8 cellular contexts compared by ENCODE assay signal in the genomic region with DNA sequence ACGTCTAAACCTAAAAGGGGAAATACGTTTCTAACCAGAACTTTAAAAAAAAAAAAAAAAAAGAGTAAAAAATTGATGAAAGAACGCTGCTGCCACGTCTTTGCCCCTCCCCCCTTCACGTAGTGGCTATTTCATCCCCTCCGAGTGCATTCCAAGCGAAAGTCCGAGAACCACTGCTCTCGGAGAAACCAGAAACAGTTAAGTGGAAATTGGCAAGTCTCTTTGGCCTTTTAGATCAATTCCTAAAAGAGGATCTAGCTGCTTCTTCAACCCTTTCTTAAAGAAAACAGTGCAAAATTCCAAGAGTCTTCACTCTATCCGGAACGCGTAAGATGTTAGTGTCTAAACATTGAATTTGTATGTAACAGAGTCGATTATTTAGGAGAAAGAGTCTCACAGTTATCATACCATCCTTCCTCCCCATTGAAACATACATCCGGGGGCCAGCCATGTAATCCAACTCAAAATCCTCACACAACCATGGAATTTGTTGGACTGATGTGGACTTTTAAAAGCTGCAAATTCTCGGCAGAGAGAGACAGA. TPM values are rescaled to one million over a fixed set of nuclear protein-coding genes. Genes with fewer than 3 reads are reported as not detected.
DNase-seq lines count a peak whose midpoint lies in the region; ATAC-seq, FAIRE-seq and TF ChIP-seq lines count a peak whose summit lies in the region.

No MANE protein-coding gene starts in this region.

- CTCF ChIA-PET in CD8-positive, alpha-beta memory T cell (lab: Charles Lee): interaction anchor here (0.6 to 8.3 kb wide), 16 partner anchors 11 to 970 kb away, joined by 3 to 105 read pairs (median 4); a partner anchor contains a TSS

- peaks cover 0 to 2% of the 10 kb centered on the region in 2 donors for H3K27me3 Mint-ChIP-seq in CD8-positive, alpha-beta memory T cell
- H3K27me3 Mint-ChIP-seq in brain: peaks cover 11% of the 10 kb centered on the region

- ATAC-seq in GM18511 (IDR thresholded peaks at IDR 0.05; ENCODE audit: unreplicated experiment) (no peak), HG02588 (IDR thresholded peaks at IDR 0.05; ENCODE audit: unreplicated experiment) (no peak)

- H3K27ac Mint-ChIP-seq in CD8-positive, alpha-beta memory T cell: peak overlapping the region; percentile 91 to 99 (median 98)
- H3K27ac Mint-ChIP-seq in brain: peak overlapping the region; percentile 92 to 100 (median 96)

- no peaks in the 10 kb centered on the region for H3K36me3 ChIP-seq in CD8-positive, alpha-beta memory T cell (ENCODE audit: insufficient read depth, low read length)
- no peaks in the 10 kb centered on the region for H3K36me3 ChIP-seq in skeletal muscle tissue (ENCODE audit: control insufficient read depth in 3 of 3, insufficient read depth in 3 of 3, low read length in 3 of 3)

- H3K9me3 ChIP-seq in CD8-positive, alpha-beta memory T cell (ENCODE audit: low read length): no peaks in the 10 kb centered on the region
- no peaks in the 10 kb centered on the region for H3K9me3 ChIP-seq in iPS-18c (ENCODE audit: control insufficient read depth, insufficient read depth, low read length)
- no peaks in the 10 kb centered on the region for H3K9me3 ChIP-seq in skeletal muscle tissue (ENCODE audit: control insufficient read depth in 3 of 3, low read length in 3 of 3)

- no peak for TF ChIP-seq CTCF in brain (conservative IDR thresholded peaks at IDR 0.05)

- H3K4me1 Mint-ChIP-seq in CD8-positive, alpha-beta memory T cell: peaks cover 27 to 41% (median 41%) of the 10 kb centered on the region in 3 donors
- peaks cover 60% of the 10 kb centered on the region for H3K4me1 Mint-ChIP-seq in brain

- H3K36me3 Mint-ChIP-seq in CD8-positive, alpha-beta memory T cell: peaks cover 0 to 17% (median 2%) of the 10 kb centered on the region in 3 donors
- H3K36me3 Mint-ChIP-seq in brain: peaks cover 31% of the 10 kb centered on the region

- H3K4me3 ChIP-seq in CD8-positive, alpha-beta memory T cell (ENCODE audit: low read length): peak overlapping the region; percentile 70
- H3K4me3 ChIP-seq in iPS-18c (ENCODE audit: insufficient read depth, low read depth, low read length): peak overlapping the region; percentile 94
- peak overlapping the region; percentile 85 to 97 (median 97) for H3K4me3 ChIP-seq in skeletal muscle tissue (ENCODE audit: low read length in 3 of 3)

- H3K9ac ChIP-seq in skeletal muscle tissue (ENCODE audit: low read depth in 1 of 3, low read length in 3 of 3): peak overlapping the region; percentile 96 to 99 (median 98)

- POLR2A ChIA-PET in CD8-positive, alpha-beta memory T cell (lab: Charles Lee): interaction anchor here (0.6 to 1.7 kb wide), 9 partner anchors 15 to 1071 kb away, joined by 3 to 14 read pairs (median 7); a partner anchor contains a TSS

- H3K4me3 Mint-ChIP-seq in CD8-positive, alpha-beta memory T cell: peak overlapping the region; percentile 84 to 97 (median 91)
- peak overlapping the region; percentile 91 to 98 (median 94) for H3K4me3 Mint-ChIP-seq in brain

- H3K9me3 Mint-ChIP-seq in CD8-positive, alpha-beta memory T cell: no peaks in the 10 kb centered on the region
- H3K9me3 Mint-ChIP-seq in brain: no peaks in the 10 kb centered on the region

- no peaks in the 10 kb centered on the region for H3K27me3 ChIP-seq in CD8-positive, alpha-beta memory T cell (ENCODE audit: insufficient read depth, low read length, poor library complexity, severe bottlenecking)
- H3K27me3 ChIP-seq in skeletal muscle tissue (ENCODE audit: control insufficient read depth in 3 of 3, insufficient read depth in 3 of 3, low read length in 3 of 3): no peaks in the 10 kb centered on the region

- H3K4me1 ChIP-seq in CD8-positive, alpha-beta memory T cell (ENCODE audit: insufficient read depth, low read length): peaks cover 14% of the 10 kb centered on the region
- peaks cover 15 to 26% (median 22%) of the 10 kb centered on the region in 3 donors for H3K4me1 ChIP-seq in skeletal muscle tissue (ENCODE audit: control insufficient read depth in 3 of 3, insufficient read depth in 3 of 3, low read length in 3 of 3)

- peak overlapping the region; percentile 88 for H3K27ac ChIP-seq in CD8-positive, alpha-beta memory T cell (ENCODE audit: low read depth, low read length)
- peak overlapping the region; percentile 98 for H3K27ac ChIP-seq in skeletal muscle tissue (ENCODE audit: low read depth, low read length)

- DNase-seq in CD8-positive, alpha-beta memory T cell: peak in 4 of 5 donors; percentile 34 to 55 (median 46)
- peak; percentile 54 for DNase-seq in HTR-8/SVneo (ENCODE audit: insufficient read length, low spot score)
- DNase-seq in SW480 (ENCODE audit: low spot score): peak; percentile 46

- no peak for FAIRE-seq in HTR-8/SVneo (lab: Jason Lieb, UNC)

RNA-seq across cellular contexts. Expression of a gene that starts 1.1 kb away (rescaled TPM):
- 10 to 100 TPM; 28.7 to 31.9 TPM for total RNA-seq in CD8-positive, alpha-beta memory T cell
- polyA plus RNA-seq in CD8-positive, alpha-beta memory T cell: 23.3 TPM
- polyA plus RNA-seq in brain (ENCODE audit: insufficient read depth, low read depth, low replicate concordance): 9.6 TPM
- total RNA-seq in skeletal muscle tissue: 53.8 TPM

RNA-seq across cellular contexts. Expression of a gene that starts 14.7 kb away (rescaled TPM):
- 1 to 10 TPM; 1.7 TPM for total RNA-seq in CD8-positive, alpha-beta memory T cell
- 0.85 TPM for polyA plus RNA-seq in CD8-positive, alpha-beta memory T cell
- 0.29 TPM for polyA plus RNA-seq in brain (ENCODE audit: insufficient read depth, low read depth, low replicate concordance)
- total RNA-seq in skeletal muscle tissue: 2.1 TPM
